ENCODE assay signal across 10 cellular contexts in the genomic region with DNA sequence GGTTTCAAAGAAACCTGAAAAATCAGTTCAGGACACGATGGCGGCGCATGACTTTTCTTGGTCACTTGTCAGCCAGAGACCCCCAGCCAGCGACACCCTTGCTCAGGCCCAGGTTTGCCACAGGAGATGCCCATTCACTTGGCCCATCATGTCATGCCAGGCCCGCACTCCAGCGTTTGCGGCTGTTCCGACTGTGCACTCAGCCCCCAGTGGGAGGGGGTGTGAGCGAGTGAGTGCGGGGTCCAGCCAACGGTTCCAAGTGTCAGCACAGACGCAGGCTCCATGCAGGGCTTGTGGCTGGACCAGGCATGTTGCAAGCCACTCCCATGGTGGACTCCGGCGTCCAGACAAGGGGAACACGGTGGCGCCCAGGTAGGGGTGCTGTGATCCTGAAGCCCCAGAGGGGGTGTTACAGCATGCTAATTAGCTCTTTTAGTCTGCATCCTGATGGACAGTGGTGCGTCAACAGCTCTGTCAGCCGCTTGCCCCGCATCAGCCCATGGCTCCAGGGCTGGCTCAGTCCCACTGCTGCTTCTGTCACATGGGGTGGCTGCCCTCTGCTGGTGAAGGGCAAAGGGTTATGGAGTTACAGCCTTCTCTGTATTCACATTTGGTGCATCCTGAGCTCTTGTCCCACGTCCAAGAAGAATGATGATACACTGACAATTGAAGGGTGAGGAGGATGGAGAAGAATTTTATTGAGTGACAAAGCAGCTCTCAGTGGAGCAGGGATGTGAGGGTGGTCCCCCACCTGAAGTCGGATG. TPM values are rescaled to one million over a fixed set of nuclear protein-coding genes. Genes with fewer than 3 reads are reported as not detected.
DNase-seq lines count a peak whose midpoint lies in the region; ATAC-seq, FAIRE-seq and TF ChIP-seq lines count a peak whose summit lies in the region.
"Had no signal": no experiment of that assay in that cellular context is flagged by ENCODE, and none has a peak within 500 bp of the region (broad histone marks: within the 10 kb centered on the region; RNA-seq: fewer than 3 reads in every experiment).

No MANE protein-coding gene starts in this region.

- no peak overlapping the region for H3K4me2 ChIP-seq in OCI-LY7 (ENCODE audit: low read length)

- no peak overlapping the region for H3K4me3 ChIP-seq in OCI-LY7 (ENCODE audit: low read depth, low read length, poor library complexity, severe bottlenecking)

- peaks cover 12% of the 10 kb centered on the region for H3K4me1 ChIP-seq in OCI-LY7 (ENCODE audit: insufficient read depth, low read length, poor library complexity, severe bottlenecking)

- peak; percentile 66 for TF ChIP-seq CTCF in OCI-LY7 (conservative IDR thresholded peaks at IDR 0.05; ENCODE audit: low read length)

- H3K36me3 Mint-ChIP-seq in stimulated activated naive B cell treated with anti-CD40 and anti-IgM and Interleukin-4, amounts not matched to agents 10 μg/mL and 1 μg/mL and 100 μg/mL, for 72 hours = peaks cover 4% of the 10 kb centered on the region in 2 donors

- no peaks in the 10 kb centered on the region for H3K36me3 ChIP-seq in OCI-LY7 (ENCODE audit: insufficient read depth, low read length)

- no peak for ATAC-seq in stimulated activated naive B cell treated with anti-CD40 and anti-IgM and Interleukin-4, amounts not matched to agents 10 μg/mL and 1 μg/mL and 100 μg/mL, for 72 hours (replicated peaks)
- no peak for ATAC-seq in HG03439 (IDR thresholded peaks at IDR 0.05; ENCODE audit: unreplicated experiment)

- H3K4me1 Mint-ChIP-seq in stimulated activated naive B cell treated with anti-CD40 and anti-IgM and Interleukin-4, amounts not matched to agents 10 μg/mL and 1 μg/mL and 100 μg/mL, for 72 hours = peaks cover 10 to 13% of the 10 kb centered on the region in 2 donors

- no TSS peak for BruUV-seq in OCI-LY7 (replicated peaks; lab: Mats Ljungman, UMichigan)

- no peaks in the 10 kb centered on the region for H3K9me2 ChIP-seq in OCI-LY7 (ENCODE audit: insufficient read depth, low read length)

- H3K9me3 ChIP-seq in OCI-LY7 (ENCODE audit: low read length) = peaks cover 10% of the 10 kb centered on the region; the same call in 1 of the 2 replicates

- no peak overlapping the region for H3K27ac Mint-ChIP-seq in stimulated activated naive B cell treated with anti-CD40 and anti-IgM and Interleukin-4, amounts not matched to agents 10 μg/mL and 1 μg/mL and 100 μg/mL, for 72 hours

- DNase-seq in activated CD8-positive, alpha-beta memory T cell treated with anti-CD3 and anti-CD28 coated beads for 24 hours = peak; percentile 70
- no peak for DNase-seq in activated CD8-positive, alpha-beta memory T cell treated with anti-CD3 and anti-CD28 coated beads, Interleukin-2, amount 50 U/mL, for 48 hours
- DNase-seq in OCI-LY7 (ENCODE audit: low spot score) = peak; percentile 69
- DNase-seq in cerebellar cortex (ENCODE audit: low spot score) = peak; percentile 22
- peak; percentile 26 for DNase-seq in stimulated activated naive B cell treated with anti-CD40 and anti-IgM and Interleukin-4, amounts not matched to agents 10 μg/mL and 1 μg/mL and 100 μg/mL, for 72 hours
- no peak for DNase-seq in NCI-H1436 (lab: John Stamatoyannopoulos, UW)
- DNase-seq in frontal cortex (ENCODE audit: low spot score in 2 of 2) = no peak
- DNase-seq: cerebellar nuclear complex had no signal

- no peak for FAIRE-seq in frontal cortex (lab: Jason Lieb, UNC)
- FAIRE-seq: D721Med had no signal

- no peaks in the 10 kb centered on the region; the same call in 1 of the 2 replicates for H4K20me1 ChIP-seq in OCI-LY7 (ENCODE audit: insufficient read depth, low read length)

- H3K27me3 Mint-ChIP-seq in stimulated activated naive B cell treated with anti-CD40 and anti-IgM and Interleukin-4, amounts not matched to agents 10 μg/mL and 1 μg/mL and 100 μg/mL, for 72 hours = no peaks in the 10 kb centered on the region

- peaks cover 10% of the 10 kb centered on the region for H3K79me2 ChIP-seq in OCI-LY7 (ENCODE audit: insufficient read depth, low read depth, low read length)

- POLR2A ChIA-PET in OCI-LY7 (lab: Charles Lee) = interaction anchor here (0.6 kb wide), 1 partner anchor 11 kb away, joined by 3 read pairs; no protein-coding TSS in a partner anchor

- CTCF ChIA-PET in OCI-LY7 (lab: Charles Lee; ENCODE audit: unreplicated experiment) = no interaction called here

- H3K9me3 Mint-ChIP-seq in stimulated activated naive B cell treated with anti-CD40 and anti-IgM and Interleukin-4, amounts not matched to agents 10 μg/mL and 1 μg/mL and 100 μg/mL, for 72 hours = peaks cover 5 to 6% of the 10 kb centered on the region in 2 donors

- no peak overlapping the region for H3K4me3 Mint-ChIP-seq in stimulated activated naive B cell treated with anti-CD40 and anti-IgM and Interleukin-4, amounts not matched to agents 10 μg/mL and 1 μg/mL and 100 μg/mL, for 72 hours

- intact Hi-C loops in OCI-LY7 (cut with micrococcal nuclease; ENCODE audit: unreplicated experiment) = no loop called here

- H2AFZ ChIP-seq in OCI-LY7 (ENCODE audit: low read length) = no peak overlapping the region

- no peak overlapping the region for H3K27ac ChIP-seq in OCI-LY7 (ENCODE audit: low read depth, low read length, poor library complexity, severe bottlenecking)

RNA-seq across cellular contexts. Expression of a gene that starts 3.7 kb away (rescaled TPM):
- total RNA-seq in OCI-LY7 (2014; rRNA removed; shearing (Covaris generic)) = 52.5 and 53.2 TPM in 2 replicates
- total RNA-seq in OCI-LY7 (2022) = 59.3 and 64.2 TPM in 2 replicates
- total RNA-seq in frontal cortex = 31.4 TPM

RNA-seq across cellular contexts. Expression of a gene that starts 37.0 kb away (rescaled TPM):
- 286 and 311 TPM in 2 replicates for total RNA-seq in OCI-LY7 (2014; rRNA removed; shearing (Covaris generic))
- total RNA-seq in OCI-LY7 (2022) (228 and 238 TPM in 2 replicates), frontal cortex (224 TPM)

Comparison
In these comparisons a context has a peak if more than half of its experiments do, and no peak if none do; other contexts are left out.
1. DNase-seq: peak in activated CD8-positive, alpha-beta memory T cell treated with anti-CD3 and anti-CD28 coated beads for 24 hours (single experiment), OCI-LY7 (single experiment), cerebellar cortex (single experiment) and stimulated activated naive B cell treated with anti-CD40 and anti-IgM and Interleukin-4, amounts not matched to agents 10 μg/mL and 1 μg/mL and 100 μg/mL, for 72 hours (single experiment); none in activated CD8-positive, alpha-beta memory T cell treated with anti-CD3 and anti-CD28 coated beads, Interleukin-2, amount 50 U/mL, for 48 hours (single experiment), NCI-H1436 (single experiment) and frontal cortex (0 of 2).